In genomic region chr22:24333301-24333700, GRCh38 we compare ENCODE assay signal across 16 cellular contexts.
A peak's percentile ranks its signal among the peaks of the same experiment; 100 is the strongest.
DNase-seq lines count a peak whose midpoint lies in the region; ATAC-seq, FAIRE-seq and TF ChIP-seq lines count a peak whose summit lies in the region.
"Had no signal": no experiment of that assay in that cellular context is flagged by ENCODE, and none has a peak within 500 bp of the region (broad histone marks: within the 10 kb centered on the region; RNA-seq: fewer than 3 reads in every experiment).

No MANE protein-coding gene starts in this region.

- H3K4me1 ChIP-seq in endothelial cell of umbilical vein (ENCODE audit: control insufficient read depth, extremely low read depth, insufficient read depth, low read length) (peaks cover 14% of the 10 kb centered on the region), psoas muscle (peaks cover 4% of the 10 kb centered on the region)
- H3K4me1 ChIP-seq: breast epithelium had no signal

- BruUV-seq in endothelial cell of umbilical vein (replicated peaks; lab: Mats Ljungman, UMichigan): no TSS peak

- CTCF ChIA-PET in endothelial cell of umbilical vein (lab: Charles Lee): interaction anchor here (1.0 to 2.3 kb wide), 2 partner anchors 9 to 169 kb away, joined by 4 to 8 read pairs; no protein-coding TSS in a partner anchor
- CTCF ChIA-PET in HEK293T (lab: Yijun Ruan, JAX): no interaction called here

- H3K4me3 ChIP-seq in endothelial cell of umbilical vein (replicated peaks in 1 of 3; ENCODE audit: insufficient read depth in 1 of 3, low read depth in 1 of 3, low read length in 3 of 3) (no peak overlapping the region), psoas muscle (no peak overlapping the region)
- H3K4me3 ChIP-seq: breast epithelium, lower lobe of right lung had no signal

- peak; percentile 92 for DNase-seq in ELR (ENCODE audit: low read depth)
- no peak for DNase-seq in RCC 7860 (ENCODE audit: low spot score)
- no peak for DNase-seq in endothelial cell of umbilical vein (ENCODE audit: low read depth, low spot score)
- DNase-seq in psoas muscle: no peak
- no peak for DNase-seq in NCI-H82 (lab: John Stamatoyannopoulos, UW)
- no peak for DNase-seq in HEK293T (ENCODE audit: extremely low spot score)
- DNase-seq: activated naive CD4-positive, alpha-beta T cell; DMS153; lower lobe of right lung; MV-4-11; NCI-H774; T-helper 1 cell had no signal

- dilution Hi-C loops in endothelial cell of umbilical vein (cut with MboI; ENCODE audit: extremely low pct_ligation_motif_present, low sequenced_read_pairs): no loop called here

- FAIRE-seq in RCC 7860 (lab: Jason Lieb, UNC) (peak; percentile 32), endothelial cell of umbilical vein (lab: Jason Lieb, UNC) (no peak)

- TF ChIP-seq POLR2A in endothelial cell of umbilical vein (IDR thresholded peaks at IDR 0.05; ENCODE audit: low read depth, low read length): no peak

- no peak overlapping the region for H3K4me2 ChIP-seq in endothelial cell of umbilical vein (ENCODE audit: insufficient read depth, low read length)

- H3K36me3 ChIP-seq in endothelial cell of umbilical vein (ENCODE audit: control insufficient read depth in 2 of 2, extremely low read depth in 1 of 2, insufficient read depth in 2 of 2, low read length in 2 of 2): peaks cover 3 to 30% of the 10 kb centered on the region in 2 experiments
- peaks cover 8 to 67% of the 10 kb centered on the region in 2 donors for H3K36me3 ChIP-seq in psoas muscle (ENCODE audit: insufficient read depth in 1 of 2, low read depth in 1 of 2)

- H3K9me1 ChIP-seq in endothelial cell of umbilical vein (replicated peaks; ENCODE audit: control insufficient read depth, extremely low read depth, insufficient read depth, low read length): peaks cover 4% of the 10 kb centered on the region

- intact Hi-C loops in endothelial cell of umbilical vein (cut with micrococcal nuclease): no loop called here
- intact Hi-C loops in psoas muscle (cut with DNase I): no loop called here

- H3K27me3 ChIP-seq in endothelial cell of umbilical vein (ENCODE audit: control insufficient read depth in 2 of 2, insufficient read depth in 2 of 2, low read length in 2 of 2) (no peaks in the 10 kb centered on the region), psoas muscle (ENCODE audit: insufficient read depth in 3 of 3, low read length in 2 of 3) (no peaks in the 10 kb centered on the region)
- H3K27me3 ChIP-seq: breast epithelium had no signal

- peaks cover 14% of the 10 kb centered on the region for H3K79me2 ChIP-seq in endothelial cell of umbilical vein (ENCODE audit: control insufficient read depth, insufficient read depth, low read length)

- TF ChIP-seq CTCF in endothelial cell of umbilical vein (IDR thresholded peaks at IDR 0.05; ENCODE audit: extremely low read depth in 1 of 2, insufficient read depth in 1 of 2, low read depth in 1 of 2, low read length in 2 of 2) (no peak), psoas muscle (IDR thresholded peaks at IDR 0.05) (no peak)

- H3K9me3 ChIP-seq in endothelial cell of umbilical vein (replicated peaks; ENCODE audit: control insufficient read depth, insufficient read depth, low read length) (no peaks in the 10 kb centered on the region), psoas muscle (no peaks in the 10 kb centered on the region)
- H3K9me3 ChIP-seq: breast epithelium, lower lobe of right lung had no signal

- POLR2A ChIA-PET in endothelial cell of umbilical vein (lab: Charles Lee): no interaction called here
- POLR2A ChIA-PET in HEK293T (lab: Yijun Ruan, JAX): no interaction called here

- 86 to 95% (median 91%) methylated on average over 2 of the region's 2 CpGs for WGBS in psoas muscle, 3 donors

- no peak overlapping the region for H3K9ac ChIP-seq in endothelial cell of umbilical vein (replicated peaks; ENCODE audit: extremely low read depth, insufficient read depth, low read length)

- no peak overlapping the region for H2AFZ ChIP-seq in endothelial cell of umbilical vein (ENCODE audit: low read depth, low read length)

- peak in 3 of 4 donors; percentile 30 to 54 (median 40) for ATAC-seq in psoas muscle
- ATAC-seq in HG02798 (IDR thresholded peaks at IDR 0.05; ENCODE audit: poor library complexity, unreplicated experiment): no peak
- ATAC-seq: activated CD4-positive, CD25-positive, alpha-beta regulatory T cell treated with anti-CD3 and anti-CD28 coated beads, Interleukin-2, amount 50 U/mL, for 24 hours; lower lobe of right lung had no signal

- no peak overlapping the region for H3K27ac ChIP-seq in endothelial cell of umbilical vein (ENCODE audit: insufficient read depth, low read depth, low read length)
- no peak overlapping the region for H3K27ac ChIP-seq in psoas muscle
- H3K27ac ChIP-seq: breast epithelium, C4-2B, lower lobe of right lung had no signal

- H4K20me1 ChIP-seq in endothelial cell of umbilical vein (replicated peaks; ENCODE audit: control insufficient read depth, extremely low read depth, insufficient read depth, low read length): no peaks in the 10 kb centered on the region

TF ChIP-seq in endothelial cell of umbilical vein, 7 proteins besides CTCF, POLR2A, EP300 and RAD21:
- TF ChIP-seq MYC (IDR thresholded peaks at IDR 0.05; ENCODE audit: low read depth, low read length) (no peak), EZH2 (IDR thresholded peaks at IDR 0.05; ENCODE audit: borderline replicate concordance, low read depth, low read length, severe bottlenecking) (no peak), JUN (IDR thresholded peaks at IDR 0.05; ENCODE audit: borderline replicate concordance, insufficient read depth, insufficient read length, low read depth) (no peak), GATA2 (IDR thresholded peaks at IDR 0.05; ENCODE audit: insufficient read depth, insufficient read length, low read depth, low read length) (no peak), FOS (IDR thresholded peaks at IDR 0.05; ENCODE audit: borderline replicate concordance, insufficient read depth, low read length) (peak; percentile 47)
TF ChIP-seq in endothelial cell of umbilical vein: peak in this region for 1.

TF ChIP-seq in HEK293T, 16 proteins besides CTCF, POLR2A, EP300 and RAD21:
- TF ChIP-seq LEF1 (IDR thresholded peaks at IDR 0.05; ENCODE audit: borderline replicate concordance): no peak
- TF ChIP-seq BHLHE40 (IDR thresholded peaks at IDR 0.05; ENCODE audit: borderline replicate concordance): no peak
- no peak for TF ChIP-seq NFRKB (IDR thresholded peaks at IDR 0.05)
- TF ChIP-seq FOXK2 (IDR thresholded peaks at IDR 0.05): no peak
- no peak for TF ChIP-seq CTBP1 (IDR thresholded peaks at IDR 0.05; ENCODE audit: borderline replicate concordance)
- no peak for TF ChIP-seq FOXM1 (IDR thresholded peaks at IDR 0.05; ENCODE audit: borderline replicate concordance)
- no peak for TF ChIP-seq ZNF384 (IDR thresholded peaks at IDR 0.05)
- no peak for TF ChIP-seq ARNT (IDR thresholded peaks at IDR 0.05)
- no peak for TF ChIP-seq SP1 (IDR thresholded peaks at IDR 0.05)
